14 cellular contexts compared by ENCODE assay signal in genomic region chr17:46135879-46136562, GRCh38.
DNase-seq lines count a peak whose midpoint lies in the region; ATAC-seq lines count a peak whose summit lies in the region.
"Had no signal": no experiment of that assay in that cellular context is flagged by ENCODE, and none has a peak within 500 bp of the region (broad histone marks: within the 10 kb centered on the region; RNA-seq: fewer than 3 reads in every experiment).

No MANE protein-coding gene starts in this region.

- no peak for DNase-seq in activated naive CD4-positive, alpha-beta T cell treated with anti-CD3 and anti-CD28 coated beads, Interleukin-2, amount 10 ng/mL, durations not matched to agents 7 days and 5 days
- DNase-seq in activated naive CD4-positive, alpha-beta T cell (lab: John Stamatoyannopoulos, UW), result no peak
- no peak for DNase-seq in SK-N-MC (ENCODE audit: low read depth, low spot score)
- DNase-seq in effector memory CD8-positive, alpha-beta T cell, result no peak
- no peak for DNase-seq in effector memory CD4-positive, alpha-beta T cell
- DNase-seq in T-helper 2 cell treated with Interferon-gamma antibody and Interleukin-4, amounts not matched to agents 5 μg/mL and 100 μg/mL, for 36 hours (ENCODE audit: low spot score), result no peak
- DNase-seq: activated CD4-positive, alpha-beta T cell treated with anti-CD3 and anti-CD28 coated beads, Interleukin-2, amount 50 U/mL, for 1 hour; IMR-90; NCI-H1092 treated with DMSO at 0.1 percent for 48 hours; T-helper 9 cell had no signal

- no peaks in the 10 kb centered on the region for H3K9me3 Mint-ChIP-seq in activated naive CD4-positive, alpha-beta T cell treated with anti-CD3 and anti-CD28 coated beads, Interleukin-2, amount 10 ng/mL, durations not matched to agents 7 days and 5 days
- H3K9me3 Mint-ChIP-seq in effector memory CD8-positive, alpha-beta T cell, result no peaks in the 10 kb centered on the region
- no peaks in the 10 kb centered on the region for H3K9me3 Mint-ChIP-seq in T-helper 2 cell treated with Interferon-gamma antibody and Interleukin-4, amounts not matched to agents 5 μg/mL and 100 μg/mL, for 36 hours
- H3K9me3 Mint-ChIP-seq: stimulated activated naive CD8-positive, alpha-beta T cell treated with anti-CD3 and anti-CD28 coated beads, Interleukin-15, Interleukin-2, amounts not matched to agents 100 ng/mL and 50 ng/mL, for 24 hours had no signal

- H3K27ac Mint-ChIP-seq in activated naive CD4-positive, alpha-beta T cell treated with anti-CD3 and anti-CD28 coated beads, Interleukin-2, amount 10 ng/mL, durations not matched to agents 7 days and 5 days, result peak overlapping the region; percentile 28
- peak overlapping the region; percentile 1 to 67 for H3K27ac Mint-ChIP-seq in effector memory CD8-positive, alpha-beta T cell
- H3K27ac Mint-ChIP-seq in T-helper 2 cell treated with Interferon-gamma antibody and Interleukin-4, amounts not matched to agents 5 μg/mL and 100 μg/mL, for 36 hours, result no peak overlapping the region
- H3K27ac Mint-ChIP-seq: stimulated activated naive CD8-positive, alpha-beta T cell treated with anti-CD3 and anti-CD28 coated beads, Interleukin-15, Interleukin-2, amounts not matched to agents 100 ng/mL and 50 ng/mL, for 24 hours had no signal

- H3K27ac ChIP-seq in SK-N-MC, result peak overlapping the region; percentile 39
- H3K27ac ChIP-seq in effector memory CD4-positive, alpha-beta T cell (ENCODE audit: insufficient read depth, low read length, poor library complexity, severe bottlenecking), result no peak overlapping the region
- H3K27ac ChIP-seq: prostate gland had no signal

- H3K9ac ChIP-seq in SK-N-MC (ENCODE audit: insufficient read length), result no peak overlapping the region

- CTCF ChIA-PET in activated naive CD4-positive, alpha-beta T cell treated with anti-CD3 and anti-CD28 coated beads, Interleukin-2, amount 10 ng/mL, durations not matched to agents 7 days and 5 days (lab: Charles Lee), result interaction anchor here (0.7 kb wide), 1 partner anchor 9 kb away, joined by 3 read pairs; no protein-coding TSS in a partner anchor

- H3K4me3 ChIP-seq in SK-N-MC, result no peak overlapping the region
- H3K4me3 ChIP-seq in effector memory CD4-positive, alpha-beta T cell (ENCODE audit: insufficient read depth, low read depth, low read length, poor library complexity, severe bottlenecking), result no peak overlapping the region
- H3K4me3 ChIP-seq: prostate gland had no signal

- peaks cover 46% of the 10 kb centered on the region for H3K4me1 ChIP-seq in effector memory CD4-positive, alpha-beta T cell (ENCODE audit: control insufficient read depth, insufficient read depth, low read length, poor library complexity, severe bottlenecking)
- H3K4me1 ChIP-seq: prostate gland had no signal

- H3K4me1 Mint-ChIP-seq in activated naive CD4-positive, alpha-beta T cell treated with anti-CD3 and anti-CD28 coated beads, Interleukin-2, amount 10 ng/mL, durations not matched to agents 7 days and 5 days, result peaks cover 70% of the 10 kb centered on the region
- H3K4me1 Mint-ChIP-seq in effector memory CD8-positive, alpha-beta T cell (ENCODE audit: low read depth in 2 of 2), result peaks cover 78 to 92% of the 10 kb centered on the region in 2 donors
- peaks cover 53% of the 10 kb centered on the region for H3K4me1 Mint-ChIP-seq in T-helper 2 cell treated with Interferon-gamma antibody and Interleukin-4, amounts not matched to agents 5 μg/mL and 100 μg/mL, for 36 hours (ENCODE audit: low read depth)

- H3K36me3 Mint-ChIP-seq in activated naive CD4-positive, alpha-beta T cell treated with anti-CD3 and anti-CD28 coated beads, Interleukin-2, amount 10 ng/mL, durations not matched to agents 7 days and 5 days, result peaks cover 46% of the 10 kb centered on the region
- peaks cover 6% of the 10 kb centered on the region for H3K36me3 Mint-ChIP-seq in effector memory CD8-positive, alpha-beta T cell (ENCODE audit: insufficient read depth)
- peaks cover 23% of the 10 kb centered on the region for H3K36me3 Mint-ChIP-seq in T-helper 2 cell treated with Interferon-gamma antibody and Interleukin-4, amounts not matched to agents 5 μg/mL and 100 μg/mL, for 36 hours (ENCODE audit: low read depth)

- no peaks in the 10 kb centered on the region; the same call in 1 of the 2 replicates for H3K9me3 ChIP-seq in SK-N-MC (ENCODE audit: low read depth, low read length)
- H3K9me3 ChIP-seq in effector memory CD4-positive, alpha-beta T cell (ENCODE audit: control insufficient read depth, low read length), result no peaks in the 10 kb centered on the region
- H3K9me3 ChIP-seq: prostate gland had no signal

- no peak overlapping the region for H3K4me3 Mint-ChIP-seq in activated naive CD4-positive, alpha-beta T cell treated with anti-CD3 and anti-CD28 coated beads, Interleukin-2, amount 10 ng/mL, durations not matched to agents 7 days and 5 days
- H3K4me3 Mint-ChIP-seq in effector memory CD8-positive, alpha-beta T cell, result peak overlapping the region in 1 of 2 donors; percentile 39
- H3K4me3 Mint-ChIP-seq in T-helper 2 cell treated with Interferon-gamma antibody and Interleukin-4, amounts not matched to agents 5 μg/mL and 100 μg/mL, for 36 hours, result no peak overlapping the region
- H3K4me3 Mint-ChIP-seq: stimulated activated naive CD8-positive, alpha-beta T cell treated with anti-CD3 and anti-CD28 coated beads, Interleukin-15, Interleukin-2, amounts not matched to agents 100 ng/mL and 50 ng/mL, for 24 hours had no signal

- no peaks in the 10 kb centered on the region for H3K27me3 Mint-ChIP-seq in activated naive CD4-positive, alpha-beta T cell treated with anti-CD3 and anti-CD28 coated beads, Interleukin-2, amount 10 ng/mL, durations not matched to agents 7 days and 5 days
- H3K27me3 Mint-ChIP-seq in effector memory CD8-positive, alpha-beta T cell, result no peaks in the 10 kb centered on the region
- no peaks in the 10 kb centered on the region for H3K27me3 Mint-ChIP-seq in T-helper 2 cell treated with Interferon-gamma antibody and Interleukin-4, amounts not matched to agents 5 μg/mL and 100 μg/mL, for 36 hours (ENCODE audit: low read depth)
- H3K27me3 Mint-ChIP-seq: stimulated activated naive CD8-positive, alpha-beta T cell treated with anti-CD3 and anti-CD28 coated beads, Interleukin-15, Interleukin-2, amounts not matched to agents 100 ng/mL and 50 ng/mL, for 24 hours had no signal

- peak; percentile 49 for ATAC-seq in effector memory CD8-positive, alpha-beta T cell (replicated peaks)
- no peak for ATAC-seq in GM21515 (IDR thresholded peaks at IDR 0.05; ENCODE audit: unreplicated experiment)
- no peak for ATAC-seq in HG02870 (IDR thresholded peaks at IDR 0.05; ENCODE audit: unreplicated experiment)

- peaks cover 13% of the 10 kb centered on the region for H3K36me3 ChIP-seq in SK-N-MC (ENCODE audit: insufficient read depth, low read length)
- no peaks in the 10 kb centered on the region for H3K36me3 ChIP-seq in effector memory CD4-positive, alpha-beta T cell (ENCODE audit: control insufficient read depth, insufficient read depth, low read length)
- H3K36me3 ChIP-seq: prostate gland had no signal

- no peaks in the 10 kb centered on the region for H3K27me3 ChIP-seq in effector memory CD4-positive, alpha-beta T cell (replicated peaks; ENCODE audit: control insufficient read depth, insufficient read depth, low read length, poor library complexity, severe bottlenecking)
